9 cellular contexts compared by ENCODE assay signal in the genomic region with DNA sequence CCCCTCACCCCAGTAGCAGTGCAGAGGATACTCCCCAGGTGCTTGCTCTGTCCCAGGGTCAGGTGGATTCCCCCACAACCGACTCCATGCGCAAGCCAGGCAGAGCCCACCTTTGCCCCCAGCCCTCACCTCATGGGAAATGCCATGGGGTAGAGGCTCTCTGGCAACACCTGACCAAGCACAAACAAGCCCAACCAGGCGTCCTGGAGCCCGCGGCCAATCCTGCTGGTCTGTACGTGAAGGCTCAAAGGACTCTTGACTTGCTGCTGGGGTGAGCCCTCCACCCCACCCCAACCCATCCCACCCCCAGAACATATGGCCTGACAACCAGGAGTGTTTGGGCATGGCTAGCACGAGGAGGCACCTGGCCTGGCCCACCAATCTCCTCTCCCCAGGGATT. TPM values are rescaled to one million over a fixed set of nuclear protein-coding genes. Genes with fewer than 3 reads are reported as not detected.
A peak's percentile ranks its signal among the peaks of the same experiment; 100 is the strongest.
DNase-seq lines count a peak whose midpoint lies in the region; ATAC-seq and TF ChIP-seq lines count a peak whose summit lies in the region.
"Had no signal": no experiment of that assay in that cellular context is flagged by ENCODE, and none has a peak within 500 bp of the region (broad histone marks: within the 10 kb centered on the region; RNA-seq: fewer than 3 reads in every experiment).

No MANE protein-coding gene starts in this region.

- no peaks in the 10 kb centered on the region for H3K27me3 ChIP-seq in SU-DHL-6 (ENCODE audit: low read length)
- H3K27me3 ChIP-seq in stomach smooth muscle (ENCODE audit: control insufficient read depth in 1 of 2, insufficient read depth in 2 of 2, low read length in 2 of 2) = peaks cover 7 to 15% of the 10 kb centered on the region in 2 donors

- no peaks in the 10 kb centered on the region for H3K9me2 ChIP-seq in SU-DHL-6 (replicated peaks; ENCODE audit: insufficient read depth, low read length)

- H2AFZ ChIP-seq in SU-DHL-6 (ENCODE audit: low read depth, low read length, severe bottlenecking) = no peak overlapping the region

- H3K4me2 ChIP-seq in SU-DHL-6 (ENCODE audit: low read depth, low read length, poor library complexity, severe bottlenecking) = peak overlapping the region; percentile 68

- H3K36me3 Mint-ChIP-seq in activated naive CD8-positive, alpha-beta T cell = no peaks in the 10 kb centered on the region
- no peaks in the 10 kb centered on the region for H3K36me3 Mint-ChIP-seq in activated naive CD8-positive, alpha-beta T cell treated with anti-CD3 and anti-CD28 coated beads, Interleukin-2, amount 50 U/mL, for 24 hours (ENCODE audit: low read depth)
- H3K36me3 Mint-ChIP-seq in glutamatergic neuron (ENCODE audit: unreplicated experiment) = no peaks in the 10 kb centered on the region

- H3K4me3 ChIP-seq in SU-DHL-6 (ENCODE audit: insufficient read depth, low read length, poor library complexity, severe bottlenecking) (no peak overlapping the region), stomach smooth muscle (ENCODE audit: low read length in 2 of 2) (peak overlapping the region; percentile 71)

- no peak overlapping the region; the same call in 1 of the 2 replicates for H3K9ac ChIP-seq in SU-DHL-6 (ENCODE audit: low read length)
- no peak overlapping the region for H3K9ac ChIP-seq in stomach smooth muscle (ENCODE audit: low read length in 2 of 2)

- H3K79me2 ChIP-seq in SU-DHL-6 (ENCODE audit: insufficient read depth, low read length) = no peaks in the 10 kb centered on the region

- ATAC-seq in activated naive CD8-positive, alpha-beta T cell treated with anti-CD3 and anti-CD28 coated beads, Interleukin-2, amount 50 U/mL, for 24 hours = no peak
- ATAC-seq in GM21390 (IDR thresholded peaks at IDR 0.05; ENCODE audit: unreplicated experiment) = no peak

- H3K27ac ChIP-seq in SU-DHL-6 (ENCODE audit: low read depth, low read length) = no peak overlapping the region
- no peak overlapping the region for H3K27ac ChIP-seq in stomach smooth muscle (ENCODE audit: low read length)

- H3K27me3 Mint-ChIP-seq in activated naive CD8-positive, alpha-beta T cell = peaks cover 2% of the 10 kb centered on the region
- H3K27me3 Mint-ChIP-seq in activated naive CD8-positive, alpha-beta T cell treated with anti-CD3 and anti-CD28 coated beads, Interleukin-2, amount 50 U/mL, for 24 hours = peaks cover 25% of the 10 kb centered on the region
- H3K27me3 Mint-ChIP-seq in glutamatergic neuron (ENCODE audit: unreplicated experiment) = peaks cover 5% of the 10 kb centered on the region

- H3F3A ChIP-seq in SU-DHL-6 (ENCODE audit: insufficient read depth) = peaks cover 7% of the 10 kb centered on the region

- H3K4me1 Mint-ChIP-seq in activated naive CD8-positive, alpha-beta T cell (ENCODE audit: low read depth) = peaks cover 19% of the 10 kb centered on the region
- H3K4me1 Mint-ChIP-seq in activated naive CD8-positive, alpha-beta T cell treated with anti-CD3 and anti-CD28 coated beads, Interleukin-2, amount 50 U/mL, for 24 hours = peaks cover 23% of the 10 kb centered on the region
- H3K4me1 Mint-ChIP-seq in glutamatergic neuron (ENCODE audit: low read depth, unreplicated experiment) = peaks cover 26% of the 10 kb centered on the region

- H4K20me1 ChIP-seq in SU-DHL-6 (ENCODE audit: low read depth, low read length) = peaks cover 7% of the 10 kb centered on the region

- DNase-seq in activated naive CD8-positive, alpha-beta T cell treated with anti-CD3 and anti-CD28 coated beads, Interleukin-2, amount 50 U/mL, for 24 hours = no peak
- DNase-seq in glutamatergic neuron (no peak), activated gamma-delta T cell treated with Interleukin-2 at 50 U/mL for 16 hours (no peak), mucosa of gallbladder (ENCODE audit: low spot score) (no peak)
- DNase-seq: NCI-H2029 treated with DMSO at 0.1 percent for 48 hours had no signal

- H3K36me3 ChIP-seq in SU-DHL-6 (ENCODE audit: low read length) (no peaks in the 10 kb centered on the region), stomach smooth muscle (ENCODE audit: control insufficient read depth in 2 of 2, insufficient read depth in 2 of 2, low read length in 2 of 2) (no peaks in the 10 kb centered on the region)

- H3K9me3 Mint-ChIP-seq in activated naive CD8-positive, alpha-beta T cell (ENCODE audit: low read depth) = no peaks in the 10 kb centered on the region
- H3K9me3 Mint-ChIP-seq in activated naive CD8-positive, alpha-beta T cell treated with anti-CD3 and anti-CD28 coated beads, Interleukin-2, amount 50 U/mL, for 24 hours = no peaks in the 10 kb centered on the region
- H3K9me3 Mint-ChIP-seq in glutamatergic neuron (ENCODE audit: unreplicated experiment) = peaks cover 8% of the 10 kb centered on the region

- H3K27ac Mint-ChIP-seq in activated naive CD8-positive, alpha-beta T cell = no peak overlapping the region
- no peak overlapping the region for H3K27ac Mint-ChIP-seq in activated naive CD8-positive, alpha-beta T cell treated with anti-CD3 and anti-CD28 coated beads, Interleukin-2, amount 50 U/mL, for 24 hours
- no peak overlapping the region for H3K27ac Mint-ChIP-seq in glutamatergic neuron (ENCODE audit: unreplicated experiment)

- H3K9me3 ChIP-seq in SU-DHL-6 (ENCODE audit: insufficient read depth, low read length) (no peaks in the 10 kb centered on the region), stomach smooth muscle (ENCODE audit: control insufficient read depth in 2 of 2, low read length in 2 of 2) (no peaks in the 10 kb centered on the region)

- H3K4me1 ChIP-seq in stomach smooth muscle (ENCODE audit: control insufficient read depth, insufficient read depth, low read length) = peaks cover 38% of the 10 kb centered on the region

- peak overlapping the region; percentile 54 for H3K4me3 Mint-ChIP-seq in activated naive CD8-positive, alpha-beta T cell
- no peak overlapping the region for H3K4me3 Mint-ChIP-seq in activated naive CD8-positive, alpha-beta T cell treated with anti-CD3 and anti-CD28 coated beads, Interleukin-2, amount 50 U/mL, for 24 hours
- peak overlapping the region; percentile 76 for H3K4me3 Mint-ChIP-seq in glutamatergic neuron (ENCODE audit: unreplicated experiment)

- TF ChIP-seq CTCF in SU-DHL-6 (IDR thresholded peaks at IDR 0.05; ENCODE audit: insufficient read depth, low read length, poor library complexity, severe bottlenecking) = no peak
- TF ChIP-seq CTCF in glutamatergic neuron (IDR thresholded peaks at IDR 0.05; ENCODE audit: partially characterized antibody, unreplicated experiment) = no peak

RNA-seq across cellular contexts. Expression of a gene that starts 1.8 kb away (rescaled TPM):
- 15.8 TPM for total RNA-seq in glutamatergic neuron (ENCODE audit: unreplicated experiment)
- total RNA-seq in mucosa of gallbladder = 6.0 TPM

RNA-seq across cellular contexts. Expression of a gene that starts 53.5 kb away (rescaled TPM):
- total RNA-seq in glutamatergic neuron (ENCODE audit: unreplicated experiment) (0.74 TPM), mucosa of gallbladder (1.8 TPM)

RNA-seq across cellular contexts. Expression of a gene that starts 58.5 kb away (rescaled TPM):
- total RNA-seq in glutamatergic neuron (ENCODE audit: unreplicated experiment) = 52.2 TPM
- total RNA-seq in mucosa of gallbladder = 52.5 TPM
